ENCODE assay signal across 8 cellular contexts in the genomic region with DNA sequence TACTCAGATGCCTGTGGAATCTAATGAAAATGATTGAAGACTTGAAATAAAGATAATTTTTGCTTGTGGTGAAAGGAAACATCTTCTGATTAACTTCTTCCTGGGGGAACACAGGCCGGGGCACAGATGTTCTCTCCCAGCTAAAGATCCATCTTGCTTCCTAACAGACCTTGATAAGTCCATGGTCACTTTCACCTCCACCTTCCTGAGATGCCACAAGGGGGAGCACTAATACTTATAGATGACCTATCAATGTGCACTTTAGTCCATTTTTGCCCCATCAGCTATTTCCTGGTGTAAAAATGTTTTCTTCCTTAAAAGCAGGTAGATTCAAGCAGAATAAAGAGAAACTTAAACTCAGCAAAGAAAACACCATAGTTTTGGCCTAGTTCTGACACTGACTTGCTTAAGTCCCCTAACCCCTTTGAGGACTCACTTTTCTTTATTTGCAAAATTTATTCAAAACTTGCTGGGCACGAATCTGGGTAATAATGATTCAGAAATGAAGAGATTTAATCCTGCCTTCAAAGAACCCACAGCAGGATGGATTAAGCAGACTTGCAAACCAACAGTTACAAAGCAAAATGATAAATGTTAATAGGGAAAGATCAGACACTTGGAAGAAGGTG.
A peak's percentile ranks its signal among the peaks of the same experiment; 100 is the strongest.
DNase-seq lines count a peak whose midpoint lies in the region; ATAC-seq and TF ChIP-seq lines count a peak whose summit lies in the region.

No MANE protein-coding gene starts in this region.

- WGBS in neuronal stem cell (ENCODE audit: extremely low coverage in 2 of 2, insufficient read length in 2 of 2, insufficient replicate concordance in 1 of 2), 2 donors, result no CpG with 5 or more reads among the region's 2 CpGs
- WGBS in tibial nerve, 2 donors, result 33 to 43% methylated on average over 2 of the region's 2 CpGs

- no peak for TF ChIP-seq POLR2A in tibial nerve (IDR thresholded peaks at IDR 0.05)

- TF ChIP-seq EP300 in tibial nerve (IDR thresholded peaks at IDR 0.05), result no peak

- no peak overlapping the region for H2AFZ ChIP-seq in neuronal stem cell (ENCODE audit: low read length)

- no peaks in the 10 kb centered on the region for H3K27me3 ChIP-seq in neuronal stem cell (ENCODE audit: control insufficient read depth in 3 of 3, insufficient read depth in 3 of 3, low read depth in 1 of 3, low read length in 3 of 3)
- no peaks in the 10 kb centered on the region for H3K27me3 ChIP-seq in tibial nerve

- H3K9ac ChIP-seq in neuronal stem cell (ENCODE audit: low read depth, low read length, poor library complexity), result no peak overlapping the region

- H3K27ac ChIP-seq in neuronal stem cell (replicated peaks; ENCODE audit: low read length), result no peak overlapping the region
- no peak overlapping the region for H3K27ac ChIP-seq in tibial nerve

- H2BK5ac ChIP-seq in neuronal stem cell (ENCODE audit: low read length), result no peak overlapping the region

- H4K91ac ChIP-seq in neuronal stem cell (ENCODE audit: low read depth, low read length, poor library complexity), result no peak overlapping the region

- H3K4me3 ChIP-seq in neuronal stem cell (ENCODE audit: low read length in 2 of 2) (no peak overlapping the region), tibial nerve (no peak overlapping the region)

- H2BK12ac ChIP-seq in neuronal stem cell (ENCODE audit: low read length), result no peak overlapping the region

- H3K4ac ChIP-seq in neuronal stem cell (ENCODE audit: low read length), result no peak overlapping the region

- H3K9me3 ChIP-seq in neuronal stem cell (replicated peaks in 1 of 2; ENCODE audit: control insufficient read depth in 2 of 2, insufficient read depth in 1 of 2, low read depth in 1 of 2, low read length in 2 of 2) (no peaks in the 10 kb centered on the region), tibial nerve (no peaks in the 10 kb centered on the region)

- H2BK120ac ChIP-seq in neuronal stem cell (ENCODE audit: low read depth, low read length), result no peak overlapping the region

- peak; percentile 96 for ATAC-seq in GM21447 (IDR thresholded peaks at IDR 0.05; ENCODE audit: unreplicated experiment)

- H2AK5ac ChIP-seq in neuronal stem cell (ENCODE audit: low read depth, low read length), result no peak overlapping the region

- H4K8ac ChIP-seq in neuronal stem cell (ENCODE audit: low read depth, low read length), result no peak overlapping the region

- H3K4me2 ChIP-seq in neuronal stem cell (ENCODE audit: insufficient read depth, low read length, poor library complexity, severe bottlenecking), result no peak overlapping the region

- no peaks in the 10 kb centered on the region for H3K79me1 ChIP-seq in neuronal stem cell (ENCODE audit: low read depth, low read length)

- DNase-seq in DMS114 treated with DMSO at 0.1 percent for 48 hours (lab: John Stamatoyannopoulos, UW; ENCODE audit: unreplicated experiment) (peak; percentile 45), HT1080 (ENCODE audit: low read depth) (peak; percentile 65), NOMO-1 treated with dmso at 0.1 percent for 144 hours (lab: John Stamatoyannopoulos, UW; ENCODE audit: unreplicated experiment) (peak; percentile 1), fibroblast of peridontal ligament (ENCODE audit: extremely low read depth) (peak; percentile 94), neuronal stem cell (ENCODE audit: low spot score) (peak; percentile 62), tibial nerve (ENCODE audit: low spot score in 2 of 2) (peak; percentile 58 to 95)
- DNase-seq in activated CD8-positive, alpha-beta memory T cell treated with anti-CD3 and anti-CD28 coated beads, Interleukin-2, amount 50 U/mL, for 24 hours (ENCODE audit: extremely low read depth), result peak; percentile 25

- H3K4me1 ChIP-seq in neuronal stem cell (ENCODE audit: control insufficient read depth in 2 of 2, insufficient read depth in 1 of 2, low read depth in 1 of 2, low read length in 2 of 2) (peaks cover 0 to 4% of the 10 kb centered on the region in 2 donors), tibial nerve (peaks cover 0 to 8% (median 0%) of the 10 kb centered on the region in 4 donors)

- H3K18ac ChIP-seq in neuronal stem cell (ENCODE audit: low read length), result no peak overlapping the region

- no peak overlapping the region for H3K14ac ChIP-seq in neuronal stem cell (ENCODE audit: low read length)

- no peak overlapping the region for H3K23ac ChIP-seq in neuronal stem cell (ENCODE audit: low read depth, low read length, poor library complexity)

- peak; percentile 56 to 75 (median 74) for TF ChIP-seq CTCF in tibial nerve (IDR thresholded peaks at IDR 0.05)

- no peak overlapping the region for H2BK15ac ChIP-seq in neuronal stem cell (ENCODE audit: low read length)

- H3K36me3 ChIP-seq in neuronal stem cell (replicated peaks in 1 of 2; ENCODE audit: control insufficient read depth in 2 of 2, insufficient read depth in 2 of 2, low read length in 2 of 2), result no peaks in the 10 kb centered on the region
- no peaks in the 10 kb centered on the region for H3K36me3 ChIP-seq in tibial nerve

Comparison
In these comparisons a context has a peak if more than half of its experiments do, and no peak if none do; other contexts are left out.
1. DNase-seq: peak in every context shown above with its lines; median percentile 94 in fibroblast of peridontal ligament; 76 in tibial nerve; 65 in HT1080; 62 in neuronal stem cell; 45 in DMS114 treated with DMSO at 0.1 percent for 48 hours; 25 in activated CD8-positive, alpha-beta memory T cell treated with anti-CD3 and anti-CD28 coated beads, Interleukin-2, amount 50 U/mL, for 24 hours; 1 in NOMO-1 treated with dmso at 0.1 percent for 144 hours.